In genomic region chrX:74614193-74614909, GRCh38 we compare ENCODE assay signal across 1 cellular context.
TF ChIP-seq lines count a peak whose summit lies in the region.

A gene with protein sequence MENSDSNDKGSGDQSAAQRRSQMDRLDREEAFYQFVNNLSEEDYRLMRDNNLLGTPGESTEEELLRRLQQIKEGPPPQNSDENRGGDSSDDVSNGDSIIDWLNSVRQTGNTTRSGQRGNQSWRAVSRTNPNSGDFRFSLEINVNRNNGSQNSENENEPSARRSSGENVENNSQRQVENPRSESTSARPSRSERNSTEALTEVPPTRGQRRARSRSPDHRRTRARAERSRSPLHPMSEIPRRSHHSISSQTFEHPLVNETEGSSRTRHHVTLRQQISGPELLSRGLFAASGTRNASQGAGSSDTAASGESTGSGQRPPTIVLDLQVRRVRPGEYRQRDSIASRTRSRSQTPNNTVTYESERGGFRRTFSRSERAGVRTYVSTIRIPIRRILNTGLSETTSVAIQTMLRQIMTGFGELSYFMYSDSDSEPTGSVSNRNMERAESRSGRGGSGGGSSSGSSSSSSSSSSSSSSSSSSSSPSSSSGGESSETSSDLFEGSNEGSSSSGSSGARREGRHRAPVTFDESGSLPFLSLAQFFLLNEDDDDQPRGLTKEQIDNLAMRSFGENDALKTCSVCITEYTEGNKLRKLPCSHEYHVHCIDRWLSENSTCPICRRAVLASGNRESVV (minus strand): TSS chrX:74614624. CDS start chrX:74595977, 18,647 bp downstream.

TF ChIP-seq in HEK293, 187 proteins besides CTCF, POLR2A, EP300 and RAD21 (continued from another document and continues in another):
- TF ChIP-seq ZSCAN18 (tag by site-specific recombination; IDR thresholded peaks at IDR 0.05) (no peak), ZSCAN5A (tag by site-specific recombination; IDR thresholded peaks at IDR 0.05) (no peak), ZNF555 (tag by site-specific recombination; conservative IDR thresholded peaks at IDR 0.05) (no peak), SP2 (tag by site-specific recombination; IDR thresholded peaks at IDR 0.05) (peak; percentile 95), ZNF776 (tag by site-specific recombination; IDR thresholded peaks at IDR 0.05; ENCODE audit: borderline replicate concordance) (no peak), ZNF23 (tag by site-specific recombination; IDR thresholded peaks at IDR 0.05; ENCODE audit: borderline replicate concordance) (no peak), ZNF223 (tag by site-specific recombination; IDR thresholded peaks at IDR 0.05) (no peak), ZNF768 (tag by site-specific recombination; IDR thresholded peaks at IDR 0.05) (no peak), ZNF76 (tag by site-specific recombination; IDR thresholded peaks at IDR 0.05; ENCODE audit: borderline replicate concordance, low read depth) (peak; percentile 71; the same call in 1 of the 2 replicates), GLIS2 (tag by site-specific recombination; IDR thresholded peaks at IDR 0.05) (peak; percentile 43; the same call in 1 of the 2 replicates), ZNF624 (tag by site-specific recombination; IDR thresholded peaks at IDR 0.05) (no peak), ZNF791 (tag by site-specific recombination; IDR thresholded peaks at IDR 0.05) (no peak), ZFP69B (tag by site-specific recombination; IDR thresholded peaks at IDR 0.05) (peak; percentile 35; the same call in 1 of the 2 replicates), ZNF510 (tag by site-specific recombination; IDR thresholded peaks at IDR 0.05; ENCODE audit: insufficient replicate concordance) (no peak), MYNN (tag by site-specific recombination; IDR thresholded peaks at IDR 0.05; ENCODE audit: borderline replicate concordance) (no peak), SP3 (tag by site-specific recombination; IDR thresholded peaks at IDR 0.05) (peak; percentile 87), ZXDB (tag by site-specific recombination; IDR thresholded peaks at IDR 0.05) (no peak), YY2 (tag by site-specific recombination; IDR thresholded peaks at IDR 0.05) (no peak), YY1 (tag by site-specific recombination; IDR thresholded peaks at IDR 0.05) (peak; percentile 77), EGR2 (tag by site-specific recombination; IDR thresholded peaks at IDR 0.05; ENCODE audit: low read depth) (peak; percentile 29), ZNF292 (tag by site-specific recombination; IDR thresholded peaks at IDR 0.05; ENCODE audit: borderline replicate concordance, low read depth) (no peak), ZNF707 (tag by site-specific recombination; IDR thresholded peaks at IDR 0.05) (no peak), HOXA7 (CRISPR knock-in tag; IDR thresholded peaks at IDR 0.05; ENCODE audit: borderline replicate concordance) (no peak), ZNF24 (tag by site-specific recombination; IDR thresholded peaks at IDR 0.05) (no peak), ZBTB7A (tag by site-specific recombination; IDR thresholded peaks at IDR 0.05; ENCODE audit: low read depth) (no peak), ZNF529 (tag by site-specific recombination; IDR thresholded peaks at IDR 0.05; ENCODE audit: insufficient replicate concordance) (no peak), KLF10 (tag by site-specific recombination; IDR thresholded peaks at IDR 0.05) (peak; percentile 86), ZNF426 (tag by site-specific recombination; IDR thresholded peaks at IDR 0.05) (no peak), ZNF274 (IDR thresholded peaks at IDR 0.05; ENCODE audit: low read length) (no peak), ZNF274 (tag by site-specific recombination; IDR thresholded peaks at IDR 0.05; ENCODE audit: borderline replicate concordance) (no peak), ZNF530 (tag by site-specific recombination; IDR thresholded peaks at IDR 0.05; ENCODE audit: low read depth) (no peak), ZNF335 (tag by site-specific recombination; conservative IDR thresholded peaks at IDR 0.05) (peak; percentile 24; the same call in 1 of the 2 replicates), IKZF3 (tag by site-specific recombination; IDR thresholded peaks at IDR 0.05) (peak; percentile 93), KLF7 (tag by site-specific recombination; IDR thresholded peaks at IDR 0.05; ENCODE audit: borderline replicate concordance) (peak; percentile 87; the same call in 1 of the 2 replicates), ZFHX2 (tag by site-specific recombination; conservative IDR thresholded peaks at IDR 0.05) (peak; percentile 70), SCRT2 (tag by site-specific recombination; IDR thresholded peaks at IDR 0.05) (no peak), ZNF629 (tag by site-specific recombination; IDR thresholded peaks at IDR 0.05) (peak; percentile 87), ZNF560 (tag by site-specific recombination; IDR thresholded peaks at IDR 0.05; ENCODE audit: borderline replicate concordance) (no peak), PRDM10 (tag by site-specific recombination; IDR thresholded peaks at IDR 0.05) (peak; percentile 54), ZNF2 (tag by site-specific recombination; IDR thresholded peaks at IDR 0.05) (0 out of 2 replicates have a peak, but pooled peaks have one; percentile 14), ZBTB21 (tag by site-specific recombination; IDR thresholded peaks at IDR 0.05) (peak; percentile 85), KLF8 (tag by site-specific recombination; IDR thresholded peaks at IDR 0.05) (peak; percentile 94), ZNF488 (tag by site-specific recombination; IDR thresholded peaks at IDR 0.05) (no peak), ZNF558 (tag by site-specific recombination; IDR thresholded peaks at IDR 0.05) (no peak)
- TF ChIP-seq, protein P1, sequence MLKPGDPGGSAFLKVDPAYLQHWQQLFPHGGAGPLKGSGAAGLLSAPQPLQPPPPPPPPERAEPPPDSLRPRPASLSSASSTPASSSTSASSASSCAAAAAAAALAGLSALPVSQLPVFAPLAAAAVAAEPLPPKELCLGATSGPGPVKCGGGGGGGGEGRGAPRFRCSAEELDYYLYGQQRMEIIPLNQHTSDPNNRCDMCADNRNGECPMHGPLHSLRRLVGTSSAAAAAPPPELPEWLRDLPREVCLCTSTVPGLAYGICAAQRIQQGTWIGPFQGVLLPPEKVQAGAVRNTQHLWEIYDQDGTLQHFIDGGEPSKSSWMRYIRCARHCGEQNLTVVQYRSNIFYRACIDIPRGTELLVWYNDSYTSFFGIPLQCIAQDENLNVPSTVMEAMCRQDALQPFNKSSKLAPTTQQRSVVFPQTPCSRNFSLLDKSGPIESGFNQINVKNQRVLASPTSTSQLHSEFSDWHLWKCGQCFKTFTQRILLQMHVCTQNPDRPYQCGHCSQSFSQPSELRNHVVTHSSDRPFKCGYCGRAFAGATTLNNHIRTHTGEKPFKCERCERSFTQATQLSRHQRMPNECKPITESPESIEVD (tag by site-specific recombination; IDR thresholded peaks at IDR 0.05), result peak; percentile 36; the same call in 1 of the 2 replicates
- TF ChIP-seq, protein P2, sequence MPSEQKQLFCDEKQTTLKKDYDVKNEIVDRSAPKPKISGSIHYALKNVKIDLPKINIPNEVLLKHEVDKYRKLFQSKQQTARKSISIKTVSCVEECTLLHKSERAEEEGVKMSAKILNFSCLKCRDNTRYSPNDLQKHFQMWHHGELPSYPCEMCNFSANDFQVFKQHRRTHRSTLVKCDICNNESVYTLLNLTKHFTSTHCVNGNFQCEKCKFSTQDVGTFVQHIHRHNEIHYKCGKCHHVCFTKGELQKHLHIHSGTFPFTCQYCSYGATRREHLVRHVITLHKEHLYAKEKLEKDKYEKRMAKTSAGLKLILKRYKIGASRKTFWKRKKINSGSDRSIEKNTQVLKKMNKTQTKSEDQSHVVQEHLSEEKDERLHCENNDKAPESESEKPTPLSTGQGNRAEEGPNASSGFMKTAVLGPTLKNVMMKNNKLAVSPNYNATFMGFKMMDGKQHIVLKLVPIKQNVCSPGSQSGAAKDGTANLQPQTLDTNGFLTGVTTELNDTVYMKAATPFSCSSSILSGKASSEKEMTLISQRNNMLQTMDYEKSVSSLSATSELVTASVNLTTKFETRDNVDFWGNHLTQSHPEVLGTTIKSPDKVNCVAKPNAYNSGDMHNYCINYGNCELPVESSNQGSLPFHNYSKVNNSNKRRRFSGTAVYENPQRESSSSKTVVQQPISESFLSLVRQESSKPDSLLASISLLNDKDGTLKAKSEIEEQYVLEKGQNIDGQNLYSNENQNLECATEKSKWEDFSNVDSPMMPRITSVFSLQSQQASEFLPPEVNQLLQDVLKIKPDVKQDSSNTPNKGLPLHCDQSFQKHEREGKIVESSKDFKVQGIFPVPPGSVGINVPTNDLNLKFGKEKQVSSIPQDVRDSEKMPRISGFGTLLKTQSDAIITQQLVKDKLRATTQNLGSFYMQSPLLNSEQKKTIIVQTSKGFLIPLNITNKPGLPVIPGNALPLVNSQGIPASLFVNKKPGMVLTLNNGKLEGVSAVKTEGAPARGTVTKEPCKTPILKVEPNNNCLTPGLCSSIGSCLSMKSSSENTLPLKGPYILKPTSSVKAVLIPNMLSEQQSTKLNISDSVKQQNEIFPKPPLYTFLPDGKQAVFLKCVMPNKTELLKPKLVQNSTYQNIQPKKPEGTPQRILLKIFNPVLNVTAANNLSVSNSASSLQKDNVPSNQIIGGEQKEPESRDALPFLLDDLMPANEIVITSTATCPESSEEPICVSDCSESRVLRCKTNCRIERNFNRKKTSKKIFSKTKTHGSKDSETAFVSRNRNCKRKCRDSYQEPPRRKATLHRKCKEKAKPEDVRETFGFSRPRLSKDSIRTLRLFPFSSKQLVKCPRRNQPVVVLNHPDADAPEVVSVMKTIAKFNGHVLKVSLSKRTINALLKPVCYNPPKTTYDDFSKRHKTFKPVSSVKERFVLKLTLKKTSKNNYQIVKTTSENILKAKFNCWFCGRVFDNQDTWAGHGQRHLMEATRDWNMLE (tag by site-specific recombination; conservative IDR thresholded peaks at IDR 0.05; ENCODE audit: low read depth), result peak; percentile 57
